32 cellular contexts compared by ENCODE assay signal in genomic region chr20:52346797-52347196, GRCh38.
"Had no signal": no experiment of that assay in that cellular context is flagged by ENCODE, and none has a peak within 500 bp of the region (broad histone marks: within the 10 kb centered on the region; RNA-seq: fewer than 3 reads in every experiment).

No MANE protein-coding gene starts in this region.

- H3K27me3 Mint-ChIP-seq: activated CD8-positive, alpha-beta T cell treated with anti-CD3 and anti-CD28 coated beads for 36 hours; T-helper 17 cell had no signal

- H3K4me1 Mint-ChIP-seq: activated B cell treated with CpG ODN at 0.5 μM for 24 hours; activated T-helper 17 cell treated with anti-CD3 and anti-CD28 coated beads, Interleukin-2, amount 50 U/mL, for 72 hours; T-helper 17 cell had no signal

- H3K27me3 ChIP-seq: body of pancreas, cardiac muscle cell, colonic mucosa had no signal

- H3K4me1 ChIP-seq: body of pancreas, colonic mucosa had no signal

- H3K36me3 ChIP-seq: cardiac muscle cell, colonic mucosa, WERI-Rb-1 had no signal

- H3K27ac Mint-ChIP-seq: activated B cell treated with CpG ODN at 0.5 μM for 24 hours; activated CD8-positive, alpha-beta T cell treated with anti-CD3 and anti-CD28 coated beads for 36 hours; activated naive CD8-positive, alpha-beta T cell; activated T-helper 17 cell treated with anti-CD3 and anti-CD28 coated beads, Interleukin-2, amount 50 U/mL, for 72 hours; T-helper 17 cell; T-helper 2 cell treated with Interferon-gamma antibody and Interleukin-4, amounts not matched to agents 5 μg/mL and 100 μg/mL, for 36 hours had no signal

- H3K4me3 Mint-ChIP-seq: activated B cell treated with CpG ODN at 0.5 μM for 24 hours; activated CD8-positive, alpha-beta T cell treated with anti-CD3 and anti-CD28 coated beads for 36 hours; activated naive CD8-positive, alpha-beta T cell; activated T-cell treated with anti-CD3 and anti-CD28 coated beads, Interleukin-2, amount 50 U/mL, for 4 hours; activated T-helper 17 cell treated with anti-CD3 and anti-CD28 coated beads, Interleukin-2, amount 50 U/mL, for 72 hours; T-helper 17 cell; T-helper 2 cell treated with Interferon-gamma antibody and Interleukin-4, amounts not matched to agents 5 μg/mL and 100 μg/mL, for 36 hours had no signal

- H3K9me3 ChIP-seq: body of pancreas, colonic mucosa had no signal

- H3K36me3 Mint-ChIP-seq: activated naive CD8-positive, alpha-beta T cell had no signal

- H3K27ac ChIP-seq: body of pancreas, cardiac muscle cell, colonic mucosa, WERI-Rb-1 had no signal

- H3K9me3 Mint-ChIP-seq: activated B cell treated with CpG ODN at 0.5 μM for 24 hours; activated CD8-positive, alpha-beta T cell treated with anti-CD3 and anti-CD28 coated beads for 36 hours; T-helper 2 cell treated with Interferon-gamma antibody and Interleukin-4, amounts not matched to agents 5 μg/mL and 100 μg/mL, for 36 hours had no signal

- FAIRE-seq: endometrium, endothelial cell of umbilical vein, frontal cortex had no signal

- H3K4me3 ChIP-seq: body of pancreas, cardiac muscle cell, colonic mucosa had no signal

- ATAC-seq: activated CD4-positive, CD25-positive, alpha-beta regulatory T cell treated with anti-CD3 and anti-CD28 coated beads, Interleukin-2, amount 50 U/mL, for 24 hours; activated CD8-positive, alpha-beta T cell treated with anti-CD3 and anti-CD28 coated beads for 36 hours; activated T-cell treated with anti-CD3 and anti-CD28 coated beads, Interleukin-2, amount 50 U/mL, for 4 hours; activated T-helper 17 cell treated with anti-CD3 and anti-CD28 coated beads, Interleukin-2, amount 50 U/mL, for 72 hours; body of pancreas; esophagus mucosa; T-helper 17 cell had no signal

- DNase-seq: activated B cell treated with CpG ODN at 0.5 μM for 24 hours; activated CD4-positive, alpha-beta T cell treated with anti-CD3 and anti-CD28 coated beads for 48 hours; activated CD4-positive, alpha-beta T cell treated with anti-CD3 and anti-CD28 coated beads, Interleukin-2, amount 50 U/mL, for 1 hour; activated CD4-positive, alpha-beta T cell treated with anti-CD3 and anti-CD28 coated beads, Interleukin-2, amount 50 U/mL, for 48 hours; activated CD8-positive, alpha-beta memory T cell treated with anti-CD3 and anti-CD28 coated beads for 24 hours; activated CD8-positive, alpha-beta T cell treated with anti-CD3 and anti-CD28 coated beads for 36 hours; activated effector memory CD4-positive, alpha-beta T cell treated with Interleukin-2 at 50 U/mL for 16 hours; activated gamma-delta T cell treated with Interleukin-2 at 50 U/mL for 16 hours; activated naive CD4-positive, alpha-beta T cell treated with anti-CD3 and anti-CD28 coated beads, Interleukin-2, amount 50 U/mL, for 16 hours; activated naive CD4-positive, alpha-beta T cell treated with Interleukin-2 at 50 U/mL for 16 hours; activated T-cell treated with anti-CD3 and anti-CD28 coated beads, Interleukin-2, amount 50 U/mL, for 4 hours; amniotic stem cell; anterior cingulate cortex; body of pancreas; central memory CD4-positive, alpha-beta T cell; cerebellar nuclear complex; colonic mucosa; effector CD8-positive, alpha-beta T cell; foreskin fibroblast; head of caudate nucleus; T-helper 17 cell; T1000; WERI-Rb-1 had no signal
